In the genomic region with DNA sequence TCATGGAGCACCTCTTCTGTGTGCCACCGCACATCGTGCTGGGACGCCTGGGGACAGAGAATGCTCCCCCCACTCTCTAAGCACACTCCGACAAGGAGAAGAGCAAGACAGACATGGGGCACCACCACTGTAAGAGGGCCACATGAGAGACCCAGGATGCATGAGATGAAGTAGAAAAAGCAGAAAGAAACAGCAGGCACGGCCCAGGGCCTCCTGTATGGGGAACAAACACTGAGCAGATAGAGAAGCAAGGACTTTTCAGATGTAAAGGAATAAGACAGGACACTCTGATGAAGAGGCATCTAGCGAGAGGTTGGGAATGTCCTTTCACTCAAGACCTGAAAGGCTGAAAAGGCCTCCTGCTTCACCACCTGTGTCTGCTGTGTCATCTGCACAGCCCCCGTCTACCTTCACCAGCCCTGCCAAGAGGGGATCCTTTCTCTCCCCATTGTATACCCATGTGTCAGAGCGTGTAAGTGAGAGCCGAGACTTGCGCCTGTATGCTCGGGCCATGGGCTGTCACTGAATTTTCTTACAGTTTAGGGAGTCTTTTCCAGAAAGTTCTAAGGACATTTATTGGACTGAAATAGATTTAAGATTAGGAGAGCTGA, we compare ENCODE assay signal across 22 cellular contexts.
DNase-seq lines count a peak whose midpoint lies in the region; ATAC-seq, FAIRE-seq and TF ChIP-seq lines count a peak whose summit lies in the region.
"Had no signal": no experiment of that assay in that cellular context is flagged by ENCODE, and none has a peak within 500 bp of the region (broad histone marks: within the 10 kb centered on the region; RNA-seq: fewer than 3 reads in every experiment).

No MANE protein-coding gene starts in this region.

- no peaks in the 10 kb centered on the region for H3F3A ChIP-seq in GM23338 (replicated peaks; ENCODE audit: low read depth)

- DNase-seq in activated CD8-positive, alpha-beta memory T cell treated with anti-CD3 and anti-CD28 coated beads for 24 hours = peak; percentile 41
- no peak for DNase-seq in activated CD8-positive, alpha-beta memory T cell treated with anti-CD3 and anti-CD28 coated beads, Interleukin-2, amount 50 U/mL, for 4 hours
- DNase-seq in H1 (ENCODE audit: low read depth in 1 of 2, low spot score in 2 of 2) (peak in 1 of 2 experiments; percentile 33), mesothelial cell of epicardium (ENCODE audit: low spot score in 2 of 2, unreplicated experiment in 2 of 2) (peak in 1 of 2 experiments; percentile 3), transverse colon (peak; percentile 4), GM23338 (ENCODE audit: low spot score) (no peak)
- DNase-seq in activated CD4-positive, alpha-beta T cell treated with anti-CD3 and anti-CD28 coated beads for 36 hours = no peak
- DNase-seq: 8988T; activated CD4-positive, alpha-beta T cell treated with anti-CD3 and anti-CD28 coated beads for 4 hours; activated naive CD4-positive, alpha-beta T cell treated with anti-CD3 and anti-CD28 coated beads for 36 hours; aorta; cerebellar nuclear complex; left cardiac atrium; NCI-H1694 treated with DMSO at 0.1 percent for 48 hours; NCI-H345; occipital lobe; stimulated activated CD4-positive, alpha-beta T cell treated with anti-CD3 and anti-CD28 coated beads, Interleukin-4, amount 100 ng/mL, for 4 hours had no signal

- H2BK5ac ChIP-seq in H1 (ENCODE audit: low read depth, low read length) = no peak overlapping the region

- H3K4me3 ChIP-seq in H1 (ENCODE audit: extremely low read depth in 1 of 4, insufficient read depth in 2 of 4, low read depth in 3 of 4, low read length in 4 of 4) (no peak overlapping the region), transverse colon (no peak overlapping the region), GM23338 (no peak overlapping the region)
- H3K4me3 ChIP-seq: BLaER1 treated with 17β-estradiol and CSF1 and Interleukin-3, amounts not matched to agents 10 nM and 100 nM had no signal

- H3K4ac ChIP-seq in H1 (replicated peaks; ENCODE audit: insufficient read length, low read depth, low read length) = no peak overlapping the region

- CTCF ChIA-PET in H1 (lab: Charles Lee; ENCODE audit: partially characterized antibody) = interaction anchor here (1.1 to 1.3 kb wide), 2 partner anchors 28 to 29 kb away, joined by 4 to 6 read pairs; no protein-coding TSS in a partner anchor
- CTCF ChIA-PET in activated CD4-positive, alpha-beta T cell treated with anti-CD3 and anti-CD28 coated beads for 36 hours (lab: Charles Lee) = no interaction called here

- no peak overlapping the region for H3K9ac ChIP-seq in H1 (replicated peaks in 1 of 4; ENCODE audit: extremely low read depth in 1 of 4, low read depth in 3 of 4, low read length in 3 of 4)
- H3K9ac ChIP-seq: BLaER1 treated with 17β-estradiol and CSF1 and Interleukin-3, amounts not matched to agents 10 nM and 100 nM had no signal

- no peak overlapping the region for H3K23ac ChIP-seq in H1 (ENCODE audit: insufficient read length)

- H2BK15ac ChIP-seq in H1 (ENCODE audit: low read length) = peak overlapping the region; percentile 84; the same call in 1 of the 2 replicates

- no peak overlapping the region for H4K91ac ChIP-seq in H1 (replicated peaks; ENCODE audit: insufficient read length, low read length)

- H3K27ac ChIP-seq in H1 (ENCODE audit: low read depth, low read length) = no peak overlapping the region
- H3K27ac ChIP-seq in transverse colon = peak overlapping the region; percentile 22 to 53 (median 36)
- H3K27ac ChIP-seq in GM23338 (ENCODE audit: low read depth) = no peak overlapping the region
- H3K27ac ChIP-seq: BLaER1 treated with 17β-estradiol and CSF1 and Interleukin-3, amounts not matched to agents 10 nM and 100 nM had no signal

- H3K4me1 ChIP-seq in H1 (replicated peaks in 1 of 4; ENCODE audit: control insufficient read depth in 3 of 4, insufficient read depth in 4 of 4, low read length in 3 of 4) = peaks cover 0 to 9% (median 5%) of the 10 kb centered on the region in 4 experiments; a peak in 6 of 7 replicates
- peaks cover 0 to 2% (median 0%) of the 10 kb centered on the region in 4 donors for H3K4me1 ChIP-seq in transverse colon
- H3K4me1 ChIP-seq in GM23338 (ENCODE audit: insufficient read depth) = peaks cover 18% of the 10 kb centered on the region
- H3K4me1 ChIP-seq: BLaER1 treated with 17β-estradiol and CSF1 and Interleukin-3, amounts not matched to agents 10 nM and 100 nM had no signal

- H2AK5ac ChIP-seq in H1 (ENCODE audit: low read depth, low read length) = no peak overlapping the region

- H3K36me3 Mint-ChIP-seq in mesothelial cell of epicardium = no peaks in the 10 kb centered on the region
- no peaks in the 10 kb centered on the region for H3K36me3 Mint-ChIP-seq in GM23338 (ENCODE audit: low read depth)
- H3K36me3 Mint-ChIP-seq in activated CD4-positive, alpha-beta T cell treated with anti-CD3 and anti-CD28 coated beads for 36 hours (ENCODE audit: low read depth) = no peaks in the 10 kb centered on the region

- H3K79me2 ChIP-seq in H1 (ENCODE audit: control insufficient read depth in 1 of 2, insufficient read depth in 2 of 2, low read length in 2 of 2) (no peaks in the 10 kb centered on the region), GM23338 (replicated peaks; ENCODE audit: insufficient read depth) (no peaks in the 10 kb centered on the region)

- in situ Hi-C loops in transverse colon (cut with MboI; ENCODE audit: low pct_ligation_motif_present in 1 of 4, low pct_unique_long_range_greater_than_20kb in 1 of 4, low sequenced_read_pairs in 3 of 4) = no loop called here

- ATAC-seq in GM23338 = no peak
- ATAC-seq in activated CD4-positive, alpha-beta T cell treated with anti-CD3 and anti-CD28 coated beads for 36 hours = no peak
- ATAC-seq in GM18907 (IDR thresholded peaks at IDR 0.05; ENCODE audit: unreplicated experiment) = no peak
- ATAC-seq: HepG2 had no signal

- TF ChIP-seq RAD21 in H1 (IDR thresholded peaks at IDR 0.05 in 1 of 2, conservative IDR thresholded peaks at IDR 0.05 in 1 of 2; ENCODE audit: low read depth in 2 of 2, low read length in 2 of 2) = no peak

- no peak for FAIRE-seq in H1 (lab: Jason Lieb, UNC)
- FAIRE-seq: G401.6, HepG2, RCC 7860 had no signal

- H4K20me1 ChIP-seq in H1 (replicated peaks in 1 of 2; ENCODE audit: control insufficient read depth in 1 of 2, insufficient read depth in 2 of 2, low read length in 2 of 2) (no peaks in the 10 kb centered on the region), GM23338 (replicated peaks; ENCODE audit: insufficient read depth) (no peaks in the 10 kb centered on the region)

- H3K4me2 ChIP-seq in H1 (ENCODE audit: insufficient read depth in 1 of 2, low read depth in 2 of 2, low read length in 2 of 2) (no peak overlapping the region), GM23338 (no peak overlapping the region)
- H3K4me2 ChIP-seq: BLaER1 treated with 17β-estradiol and CSF1 and Interleukin-3, amounts not matched to agents 10 nM and 100 nM had no signal

- H3K18ac ChIP-seq in H1 (ENCODE audit: extremely low read depth, low read length) = peak overlapping the region; percentile 38; the same call in 1 of the 2 replicates

- no peak for TF ChIP-seq EP300 in H1 (IDR thresholded peaks at IDR 0.05; ENCODE audit: borderline replicate concordance in 1 of 2, low read depth in 2 of 2, low read length in 2 of 2)
- no peak for TF ChIP-seq EP300 in transverse colon (IDR thresholded peaks at IDR 0.05; ENCODE audit: low read depth)

- H3K36me3 ChIP-seq in H1 (ENCODE audit: control insufficient read depth in 2 of 4, insufficient read depth in 4 of 4, low read length in 3 of 4) = no peaks in the 10 kb centered on the region
- H3K36me3 ChIP-seq in transverse colon = no peaks in the 10 kb centered on the region
- H3K36me3 ChIP-seq in GM23338 (ENCODE audit: insufficient read depth) = no peaks in the 10 kb centered on the region

- H3K27me3 Mint-ChIP-seq in mesothelial cell of epicardium (ENCODE audit: low read depth) = no peaks in the 10 kb centered on the region
- peaks cover 30% of the 10 kb centered on the region for H3K27me3 Mint-ChIP-seq in GM23338 (ENCODE audit: insufficient read depth, low read depth, poor library complexity)
- H3K27me3 Mint-ChIP-seq in activated CD4-positive, alpha-beta T cell treated with anti-CD3 and anti-CD28 coated beads for 36 hours = peaks cover 16% of the 10 kb centered on the region

- H3K4me3 Mint-ChIP-seq in mesothelial cell of epicardium = no peak overlapping the region
- no peak overlapping the region for H3K4me3 Mint-ChIP-seq in GM23338
- H3K4me3 Mint-ChIP-seq in activated CD4-positive, alpha-beta T cell treated with anti-CD3 and anti-CD28 coated beads for 36 hours = no peak overlapping the region
- H3K4me3 Mint-ChIP-seq: activated naive CD4-positive, alpha-beta T cell treated with anti-CD3 and anti-CD28 coated beads for 36 hours had no signal

- no peaks in the 10 kb centered on the region for H3K79me1 ChIP-seq in H1 (ENCODE audit: low read depth, low read length)

- 0 out of 7 replicates have a peak, but pooled peaks cover 0 to 2% (median 0%) of the 10 kb centered on the region in 4 experiments for H3K27me3 ChIP-seq in H1 (replicated peaks in 1 of 4; ENCODE audit: control insufficient read depth in 3 of 4, extremely low read depth in 1 of 4, insufficient read depth in 3 of 4, low read length in 3 of 4)
- H3K27me3 ChIP-seq in transverse colon = no peaks in the 10 kb centered on the region
- H3K27me3 ChIP-seq in GM23338 (ENCODE audit: insufficient read depth) = no peaks in the 10 kb centered on the region

- no peak overlapping the region for H3K14ac ChIP-seq in H1 (ENCODE audit: insufficient read length)

- H3K27ac Mint-ChIP-seq in mesothelial cell of epicardium = peak overlapping the region; percentile 2
- no peak overlapping the region for H3K27ac Mint-ChIP-seq in GM23338
- no peak overlapping the region for H3K27ac Mint-ChIP-seq in activated CD4-positive, alpha-beta T cell treated with anti-CD3 and anti-CD28 coated beads for 36 hours
- H3K27ac Mint-ChIP-seq: activated naive CD4-positive, alpha-beta T cell treated with anti-CD3 and anti-CD28 coated beads for 36 hours had no signal

- H4K8ac ChIP-seq in H1 (ENCODE audit: extremely low read depth, insufficient read depth, low read length) = no peak overlapping the region

- intact Hi-C loops in transverse colon (cut with DNase I; ENCODE audit: low total_unique reads) = no loop called here
- intact Hi-C loops in activated CD4-positive, alpha-beta T cell treated with anti-CD3 and anti-CD28 coated beads for 36 hours (cut with DNase I, micrococcal nuclease) = no loop called here

- H2AFZ ChIP-seq in H1 (ENCODE audit: low read length) (no peak overlapping the region), GM23338 (no peak overlapping the region; the same call in 1 of the 2 replicates)

- no peak overlapping the region for H3K56ac ChIP-seq in H1 (replicated peaks; ENCODE audit: insufficient read length, low read depth, low read length)

- no peak overlapping the region for H4K5ac ChIP-seq in H1 (ENCODE audit: insufficient read length, low read depth, low read length)

- H2BK120ac ChIP-seq in H1 (replicated peaks; ENCODE audit: low read depth, low read length) = no peak overlapping the region

- no peak for TF ChIP-seq CTCF in H1 (IDR thresholded peaks at IDR 0.05; ENCODE audit: control extremely low read depth in 1 of 3, insufficient read depth in 1 of 3, low read depth in 1 of 3, low read length in 3 of 3)
- TF ChIP-seq CTCF in mesothelial cell of epicardium (IDR thresholded peaks at IDR 0.05; ENCODE audit: unreplicated experiment) = no peak
- no peak for TF ChIP-seq CTCF in transverse colon (IDR thresholded peaks at IDR 0.05)
- no peak for TF ChIP-seq CTCF in GM23338 (conservative IDR thresholded peaks at IDR 0.05; ENCODE audit: low read depth in 2 of 2)

- TF ChIP-seq POLR2A in H1 (IDR thresholded peaks at IDR 0.05; ENCODE audit: control extremely low read depth in 1 of 2, low read depth in 2 of 2, low read length in 2 of 2) (no peak), transverse colon (IDR thresholded peaks at IDR 0.05) (no peak)

- H2BK12ac ChIP-seq in H1 (ENCODE audit: low read depth, low read length) = peak overlapping the region; percentile 11; the same call in 1 of the 2 replicates

- no peaks in the 10 kb centered on the region for H3K9me2 ChIP-seq in GM23338 (ENCODE audit: insufficient read depth)

- H3K9me3 Mint-ChIP-seq in mesothelial cell of epicardium (peaks cover 21% of the 10 kb centered on the region), GM23338 (no peaks in the 10 kb centered on the region)
- no peaks in the 10 kb centered on the region for H3K9me3 Mint-ChIP-seq in activated CD4-positive, alpha-beta T cell treated with anti-CD3 and anti-CD28 coated beads for 36 hours (ENCODE audit: low read depth)

- H2BK20ac ChIP-seq in H1 (ENCODE audit: low read length) = no peak overlapping the region

- no peaks in the 10 kb centered on the region for H3K9me3 ChIP-seq in H1 (ENCODE audit: insufficient read depth in 2 of 2, low read depth in 1 of 2, low read length in 1 of 2)
- no peaks in the 10 kb centered on the region for H3K9me3 ChIP-seq in transverse colon

- POLR2A ChIA-PET in H1 (lab: Charles Lee; ENCODE audit: partially characterized antibody) = no interaction called here
- POLR2A ChIA-PET in activated CD4-positive, alpha-beta T cell treated with anti-CD3 and anti-CD28 coated beads for 36 hours (lab: Charles Lee) = no interaction called here

- WGBS in H1 (ENCODE audit: extremely low coverage in 1 of 2, insufficient coverage in 1 of 2, insufficient read length in 1 of 2, insufficient replicate concordance in 2 of 2, low coverage in 1 of 2, low lambda C conversion rate in 2 of 2, missing lambda C conversion rate in 1 of 2), 2 experiments = 97% methylated on average over 11 of the region's 11 CpGs; no CpG with 5 or more reads in 1 of the 2 experiments
- 93 to 95% methylated on average over 4 to 11 of the region's 11 CpGs for WGBS in transverse colon (ENCODE audit: low coverage in 1 of 2), 2 donors

- H3K4me1 Mint-ChIP-seq in mesothelial cell of epicardium (peaks cover 15% of the 10 kb centered on the region), GM23338 (peaks cover 32% of the 10 kb centered on the region)
- no peaks in the 10 kb centered on the region for H3K4me1 Mint-ChIP-seq in activated CD4-positive, alpha-beta T cell treated with anti-CD3 and anti-CD28 coated beads for 36 hours

- no peaks in the 10 kb centered on the region for H3K23me2 ChIP-seq in H1 (ENCODE audit: low read depth, low read length)

Comparison
In these comparisons a context has a peak if more than half of its experiments do, and no peak if none do; other contexts are left out.
1. DNase-seq: peak in activated CD8-positive, alpha-beta memory T cell treated with anti-CD3 and anti-CD28 coated beads for 24 hours (single experiment) and transverse colon (single experiment); none in activated CD8-positive, alpha-beta memory T cell treated with anti-CD3 and anti-CD28 coated beads, Interleukin-2, amount 50 U/mL, for 4 hours (single experiment), GM23338 (single experiment) and activated CD4-positive, alpha-beta T cell treated with anti-CD3 and anti-CD28 coated beads for 36 hours (single experiment).
2. H3K27ac ChIP-seq: peak in transverse colon (4 of 4); none in H1 (single experiment) and GM23338 (single experiment).